In genomic region chr3:25007974-25008658, GRCh38 we compare ENCODE assay signal across 9 cellular contexts.
DNase-seq lines count a peak whose midpoint lies in the region; ATAC-seq and TF ChIP-seq lines count a peak whose summit lies in the region.
"Had no signal": no experiment of that assay in that cellular context is flagged by ENCODE, and none has a peak within 500 bp of the region (broad histone marks: within the 10 kb centered on the region; RNA-seq: fewer than 3 reads in every experiment).

No MANE protein-coding gene starts in this region.

- TF ChIP-seq CTCF in AG10803 (conservative IDR thresholded peaks at IDR 0.05; ENCODE audit: low read length) (no peak), fibroblast of mammary gland (conservative IDR thresholded peaks at IDR 0.05; ENCODE audit: control insufficient read depth, insufficient read depth, low read depth, low read length) (no peak)

- no peak overlapping the region for H3K4me3 ChIP-seq in AG10803 (ENCODE audit: low read length)
- H3K4me3 ChIP-seq in fibroblast of mammary gland (ENCODE audit: control insufficient read depth, low read depth, low read length), result no peak overlapping the region

- ATAC-seq in GM21367 (IDR thresholded peaks at IDR 0.05; ENCODE audit: unreplicated experiment) (peak; percentile 97), HG03378 (IDR thresholded peaks at IDR 0.05; ENCODE audit: unreplicated experiment) (peak; percentile 100)
- ATAC-seq: effector memory CD8-positive, alpha-beta T cell had no signal

- peak; percentile 3 for DNase-seq in AG10803 (ENCODE audit: low read depth)
- peak; percentile 61 for DNase-seq in fibroblast of mammary gland (ENCODE audit: low read depth)
- DNase-seq in dermis blood vessel endothelial cell, result no peak
- no peak for DNase-seq in NOMO-1 (lab: John Stamatoyannopoulos, UW; ENCODE audit: unreplicated experiment in 2 of 2)
- DNase-seq in stimulated activated CD8-positive, alpha-beta memory T cell treated with anti-CD3 and anti-CD28 coated beads, Interleukin-4, amount 100 ng/mL, for 48 hours, result no peak
- no peak for DNase-seq in NCI-H524 treated with DMSO at 0.1 percent for 48 hours (lab: John Stamatoyannopoulos, UW)
- DNase-seq: effector memory CD8-positive, alpha-beta T cell had no signal

Comparison
In these comparisons a context has a peak if more than half of its experiments do, and no peak if none do; other contexts are left out.
1. DNase-seq: peak in AG10803 (single experiment) and fibroblast of mammary gland (single experiment); none in dermis blood vessel endothelial cell (single experiment), NOMO-1 (0 of 2), stimulated activated CD8-positive, alpha-beta memory T cell treated with anti-CD3 and anti-CD28 coated beads, Interleukin-4, amount 100 ng/mL, for 48 hours (single experiment) and NCI-H524 treated with DMSO at 0.1 percent for 48 hours (single experiment).